In genomic region chr6:158630944-158631616, GRCh38 we compare ENCODE assay signal across 8 cellular contexts. TPM values are rescaled to one million over a fixed set of nuclear protein-coding genes. Genes with fewer than 3 reads are reported as not detected.
DNase-seq lines count a peak whose midpoint lies in the region; TF ChIP-seq lines count a peak whose summit lies in the region.

No MANE protein-coding gene starts in this region.

- peaks cover 31% of the 10 kb centered on the region for H3K4me1 ChIP-seq in GM23248 (ENCODE audit: insufficient read depth)
- H3K4me1 ChIP-seq in cardiac muscle cell (ENCODE audit: low read depth), result peaks cover 40% of the 10 kb centered on the region
- no peaks in the 10 kb centered on the region for H3K4me1 ChIP-seq in rectal smooth muscle tissue (ENCODE audit: control insufficient read depth, insufficient read depth, low read length)
- H3K4me1 ChIP-seq in A673 (ENCODE audit: insufficient read depth, low read length, poor library complexity, severe bottlenecking), result peaks cover 19% of the 10 kb centered on the region
- no peaks in the 10 kb centered on the region for H3K4me1 ChIP-seq in HAP-1

- TF ChIP-seq CTCF in cardiac muscle cell (IDR thresholded peaks at IDR 0.05; ENCODE audit: low read depth, low read length) (peak; percentile 4), A673 (conservative IDR thresholded peaks at IDR 0.05; ENCODE audit: low read depth, low read length) (no peak)

- peaks cover 76% of the 10 kb centered on the region for H3K36me3 Mint-ChIP-seq in activated T-helper 2 cell treated with anti-CD3 and anti-CD28 coated beads, Interferon-gamma antibody, Interleukin-2, Interleukin-4, amounts not matched to agents 10 μg/mL and 5 μg/mL and 100 μg/mL, durations not matched to agents 14 hours and 24 hours and 36 hours (ENCODE audit: low read depth)

- BruUV-seq in A673 (replicated peaks; lab: Mats Ljungman, UMichigan), result no TSS peak

- H3K27me3 Mint-ChIP-seq in activated T-helper 2 cell treated with anti-CD3 and anti-CD28 coated beads, Interferon-gamma antibody, Interleukin-2, Interleukin-4, amounts not matched to agents 10 μg/mL and 5 μg/mL and 100 μg/mL, durations not matched to agents 14 hours and 24 hours and 36 hours (ENCODE audit: low read depth), result no peaks in the 10 kb centered on the region

- no peaks in the 10 kb centered on the region for H3K9me2 ChIP-seq in GM23248 (ENCODE audit: insufficient read depth)

- peaks cover 60% of the 10 kb centered on the region for H3F3A ChIP-seq in GM23248 (ENCODE audit: insufficient read depth)

- H3K4me3 Mint-ChIP-seq in activated T-helper 2 cell treated with anti-CD3 and anti-CD28 coated beads, Interferon-gamma antibody, Interleukin-2, Interleukin-4, amounts not matched to agents 10 μg/mL and 5 μg/mL and 100 μg/mL, durations not matched to agents 14 hours and 24 hours and 36 hours (ENCODE audit: low read depth), result no peak overlapping the region

- H3K27ac Mint-ChIP-seq in activated T-helper 2 cell treated with anti-CD3 and anti-CD28 coated beads, Interferon-gamma antibody, Interleukin-2, Interleukin-4, amounts not matched to agents 10 μg/mL and 5 μg/mL and 100 μg/mL, durations not matched to agents 14 hours and 24 hours and 36 hours, result peak overlapping the region; percentile 40

- H3K9me3 Mint-ChIP-seq in activated T-helper 2 cell treated with anti-CD3 and anti-CD28 coated beads, Interferon-gamma antibody, Interleukin-2, Interleukin-4, amounts not matched to agents 10 μg/mL and 5 μg/mL and 100 μg/mL, durations not matched to agents 14 hours and 24 hours and 36 hours, result no peaks in the 10 kb centered on the region

- H3K9ac ChIP-seq in GM23248, result peak overlapping the region; percentile 72
- no peak overlapping the region for H3K9ac ChIP-seq in rectal smooth muscle tissue (ENCODE audit: low read length)

- CTCF ChIA-PET in A673 (lab: Charles Lee), result no interaction called here

- peaks cover 28% of the 10 kb centered on the region for H3K79me2 ChIP-seq in GM23248 (ENCODE audit: insufficient read depth)

- 43 to 45% methylated on average over 19 of the region's 19 CpGs for WGBS in GM23248 (ENCODE audit: low coverage in 1 of 2, low lambda C conversion rate in 2 of 2, missing lambda C conversion rate in 2 of 2), 2 experiments

- POLR2A ChIA-PET in A673 (lab: Charles Lee; ENCODE audit: low non-redundant PET), result no interaction called here

- H3K9me3 ChIP-seq in GM23248 (ENCODE audit: low read depth) (no peaks in the 10 kb centered on the region), cardiac muscle cell (ENCODE audit: low read depth) (no peaks in the 10 kb centered on the region), A673 (ENCODE audit: low read depth, low read length, poor library complexity, severe bottlenecking) (no peaks in the 10 kb centered on the region), HAP-1 (no peaks in the 10 kb centered on the region)

- H3K27ac ChIP-seq in GM23248 (peak overlapping the region; percentile 92), cardiac muscle cell (peak overlapping the region; percentile 24), rectal smooth muscle tissue (ENCODE audit: low read depth, low read length) (no peak overlapping the region), A673 (ENCODE audit: low read depth, low read length, poor library complexity, severe bottlenecking) (no peak overlapping the region)

- H3K4me1 Mint-ChIP-seq in activated T-helper 2 cell treated with anti-CD3 and anti-CD28 coated beads, Interferon-gamma antibody, Interleukin-2, Interleukin-4, amounts not matched to agents 10 μg/mL and 5 μg/mL and 100 μg/mL, durations not matched to agents 14 hours and 24 hours and 36 hours (ENCODE audit: low read depth), result peaks cover 32% of the 10 kb centered on the region

- in situ Hi-C loops in GM23248 (cut with MboI), result no loop called here
- in situ Hi-C loops in HAP-1 (cut with MboI; ENCODE audit: low sequenced_read_pairs), result no loop called here

- 0 out of 2 replicates have a peak overlapping the region, but pooled peaks have one; percentile 35 for H2AFZ ChIP-seq in GM23248

- H3K36me3 ChIP-seq in GM23248 (ENCODE audit: low read depth) (peaks cover 25% of the 10 kb centered on the region), cardiac muscle cell (peaks cover 15% of the 10 kb centered on the region), rectal smooth muscle tissue (ENCODE audit: control insufficient read depth, insufficient read depth, low read length) (peaks cover 19% of the 10 kb centered on the region), A673 (ENCODE audit: insufficient read depth, low read length, poor library complexity, severe bottlenecking) (peaks cover 22% of the 10 kb centered on the region), HAP-1 (replicated peaks) (peaks cover 67% of the 10 kb centered on the region)

- no peaks in the 10 kb centered on the region for H4K20me1 ChIP-seq in GM23248 (ENCODE audit: insufficient read depth)

- H3K4me3 ChIP-seq in GM23248, result peak overlapping the region; percentile 41
- no peak overlapping the region for H3K4me3 ChIP-seq in cardiac muscle cell
- peak overlapping the region; percentile 3 for H3K4me3 ChIP-seq in rectal smooth muscle tissue (ENCODE audit: low read length)
- H3K4me3 ChIP-seq in A673 (ENCODE audit: low read depth, low read length, poor library complexity, severe bottlenecking), result no peak overlapping the region
- no peak overlapping the region for H3K4me3 ChIP-seq in HAP-1

- intact Hi-C loops in activated T-helper 2 cell treated with anti-CD3 and anti-CD28 coated beads, Interferon-gamma antibody, Interleukin-2, Interleukin-4, amounts not matched to agents 10 μg/mL and 5 μg/mL and 100 μg/mL, durations not matched to agents 14 hours and 24 hours and 36 hours (cut with micrococcal nuclease), result no loop called here
- intact Hi-C loops in A673 (cut with micrococcal nuclease; ENCODE audit: unreplicated experiment), result no loop called here

- no peaks in the 10 kb centered on the region for H3K27me3 ChIP-seq in GM23248 (replicated peaks; ENCODE audit: insufficient read depth)
- H3K27me3 ChIP-seq in cardiac muscle cell, result no peaks in the 10 kb centered on the region
- H3K27me3 ChIP-seq in rectal smooth muscle tissue (ENCODE audit: control insufficient read depth, insufficient read depth, low read length), result no peaks in the 10 kb centered on the region
- no peaks in the 10 kb centered on the region for H3K27me3 ChIP-seq in A673 (replicated peaks; ENCODE audit: insufficient read depth, low read depth, low read length, poor library complexity)
- H3K27me3 ChIP-seq in HAP-1 (ENCODE audit: low read depth), result no peaks in the 10 kb centered on the region

- peak overlapping the region; percentile 65 for H3K4me2 ChIP-seq in GM23248 (ENCODE audit: unreplicated experiment)

- peak; percentile 88 for DNase-seq in GM23248
- DNase-seq in activated T-helper 2 cell treated with anti-CD3 and anti-CD28 coated beads, Interferon-gamma antibody, Interleukin-2, Interleukin-4, amounts not matched to agents 10 μg/mL and 5 μg/mL and 100 μg/mL, durations not matched to agents 14 hours and 24 hours and 36 hours (ENCODE audit: low spot score), result no peak
- DNase-seq in cardiac muscle cell (ENCODE audit: low read depth in 1 of 2, low spot score in 1 of 2), result peak in 1 of 2 donors; percentile 81
- no peak for DNase-seq in KG1 (lab: John Stamatoyannopoulos, UW)
- DNase-seq in A673 (ENCODE audit: low spot score), result no peak
- DNase-seq in kidney glomerular epithelial cell (lab: John Stamatoyannopoulos, UW), result no peak
- DNase-seq in HAP-1 (ENCODE audit: low spot score in 2 of 2), result no peak

RNA-seq across cellular contexts. Expression of gene DYNLT1, which starts 13.5 kb away (rescaled TPM):
- total RNA-seq in GM23248 (2014; rRNA removed; shearing (Covaris generic)), result 79.7 and 86.4 TPM in 2 replicates
- polyA plus RNA-seq in GM23248 (2016; fragmentation: Nextera tagmentation; extraction: Ambion mirVana) (368 TPM in 2 replicates), cardiac muscle cell (423 and 459 TPM in 2 replicates)
- total RNA-seq in activated T-helper 2 cell treated with anti-CD3 and anti-CD28 coated beads, Interferon-gamma antibody, Interleukin-2, Interleukin-4, amounts not matched to agents 10 μg/mL and 5 μg/mL and 100 μg/mL, durations not matched to agents 14 hours and 24 hours and 36 hours, result 94.4 and 108 TPM in 2 replicates
- total RNA-seq in cardiac muscle cell (86.5 and 102 TPM in 2 replicates), A673 (2021) (137 and 138 TPM in 2 replicates)

RNA-seq across cellular contexts. Expression of gene SYTL3, which starts 18.8 kb away (rescaled TPM):
- 2.1 and 11.8 TPM in 2 replicates for total RNA-seq in GM23248 (2014; rRNA removed; shearing (Covaris generic))
- polyA plus RNA-seq in GM23248 (2016; fragmentation: Nextera tagmentation; extraction: Ambion mirVana) (2.3 and 3.8 TPM in 2 replicates), cardiac muscle cell (11.4 and 15.9 TPM in 2 replicates)
- total RNA-seq in activated T-helper 2 cell treated with anti-CD3 and anti-CD28 coated beads, Interferon-gamma antibody, Interleukin-2, Interleukin-4, amounts not matched to agents 10 μg/mL and 5 μg/mL and 100 μg/mL, durations not matched to agents 14 hours and 24 hours and 36 hours, result 232 and 242 TPM in 2 replicates
- total RNA-seq in cardiac muscle cell (6.7 and 9.9 TPM in 2 replicates), A673 (2021) (0.66 and 0.82 TPM in 2 replicates)

Comparison
In these comparisons a context has a peak if more than half of its experiments do, and no peak if none do; other contexts are left out.
1. H3K27ac ChIP-seq: peak in GM23248 (single experiment) and cardiac muscle cell (single experiment); none in rectal smooth muscle tissue (single experiment) and A673 (single experiment).
2. H3K4me3 ChIP-seq: peak in GM23248 (single experiment) and rectal smooth muscle tissue (single experiment); none in cardiac muscle cell (single experiment), A673 (single experiment) and HAP-1 (single experiment).
3. RNA of gene SYTL3, which starts 18.8 kb away (total RNA-seq): 232 to 242 TPM in activated T-helper 2 cell treated with anti-CD3 and anti-CD28 coated beads, Interferon-gamma antibody, Interleukin-2, Interleukin-4, amounts not matched to agents 10 μg/mL and 5 μg/mL and 100 μg/mL, durations not matched to agents 14 hours and 24 hours and 36 hours; 6.7 to 9.9 TPM in cardiac muscle cell, 2.1 to 11.8 TPM in GM23248 and 0.66 to 0.82 TPM in A673; every median in the first group is over 10 times any median in the second.